Comparison of ENCODE assay signal across 11 cellular contexts in the genomic region with DNA sequence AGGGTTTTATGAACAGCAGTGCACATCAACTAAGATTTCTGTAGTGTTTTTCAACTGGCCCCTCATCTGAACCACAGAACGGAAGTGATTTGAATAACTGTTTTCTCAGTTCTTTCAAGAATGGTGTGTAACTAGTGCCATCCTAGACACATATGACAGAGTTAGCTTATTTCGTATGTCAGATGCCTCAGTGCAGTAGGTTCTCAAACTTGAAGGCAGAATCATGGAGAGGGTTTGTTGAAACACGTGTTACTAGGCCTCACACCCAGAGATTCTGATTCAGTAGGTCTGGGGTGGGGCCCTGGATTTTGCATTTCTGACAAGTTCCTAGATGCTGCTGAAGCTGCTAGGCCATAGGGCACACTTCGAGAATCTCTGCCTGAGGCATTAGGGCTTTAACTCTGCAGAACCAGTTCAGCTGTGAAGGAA.
DNase-seq lines count a peak whose midpoint lies in the region; ATAC-seq and TF ChIP-seq lines count a peak whose summit lies in the region.
"Had no signal": no experiment of that assay in that cellular context is flagged by ENCODE, and none has a peak within 500 bp of the region (broad histone marks: within the 10 kb centered on the region; RNA-seq: fewer than 3 reads in every experiment).

No MANE protein-coding gene starts in this region.

- DNase-seq in GM13977 (ENCODE audit: low spot score) (peak; percentile 74), NCI-H2029 treated with DMSO at 0.1 percent for 48 hours (lab: John Stamatoyannopoulos, UW) (no peak), brain microvascular endothelial cell (no peak), kidney tubule cell (ENCODE audit: low spot score) (no peak), NCI-H2227 (lab: John Stamatoyannopoulos, UW; ENCODE audit: unreplicated experiment) (no peak)
- DNase-seq: hippocampal formation, NCI-H2081 treated with DMSO at 0.1 percent for 48 hours had no signal

- no peaks in the 10 kb centered on the region for H3K79me2 ChIP-seq in OCI-LY3 (ENCODE audit: low read length)

- H3K9ac ChIP-seq in OCI-LY3 (ENCODE audit: low read length), result no peak overlapping the region

- ATAC-seq in GM19467 (IDR thresholded peaks at IDR 0.05; ENCODE audit: unreplicated experiment) (peak; percentile 98), HG03039 (IDR thresholded peaks at IDR 0.05; ENCODE audit: unreplicated experiment) (peak; percentile 99)

- H3K36me3 ChIP-seq in OCI-LY3 (replicated peaks; ENCODE audit: low read depth, low read length), result peaks cover 29% of the 10 kb centered on the region
- H3K36me3 ChIP-seq in brain microvascular endothelial cell (replicated peaks), result peaks cover 22% of the 10 kb centered on the region

- H4K20me1 ChIP-seq in OCI-LY3 (ENCODE audit: insufficient read depth, low read length), result peaks cover 3% of the 10 kb centered on the region; the same call in 1 of the 2 replicates

- H3K27me3 ChIP-seq in OCI-LY3 (ENCODE audit: low read depth, low read length), result no peaks in the 10 kb centered on the region
- no peaks in the 10 kb centered on the region for H3K27me3 ChIP-seq in brain microvascular endothelial cell (replicated peaks)

- no peak overlapping the region for H2AFZ ChIP-seq in OCI-LY3 (ENCODE audit: low read depth, low read length)

- H3K4me3 ChIP-seq in OCI-LY3 (ENCODE audit: low read length), result no peak overlapping the region
- H3K4me3 ChIP-seq in brain microvascular endothelial cell (ENCODE audit: low read depth, low read length), result no peak overlapping the region
- H3K4me3 ChIP-seq: HAP-1 had no signal

- H3K4me2 ChIP-seq in OCI-LY3 (ENCODE audit: low read length), result peak overlapping the region; percentile 19

- in situ Hi-C loops in GM13977 (cut with MboI; ENCODE audit: low pct_unique_long_range_greater_than_20kb, low sequenced_read_pairs, unreplicated experiment), result no loop called here
- in situ Hi-C loops in brain microvascular endothelial cell (cut with HindIII; ENCODE audit: low pct_ligation_motif_present, low sequenced_read_pairs), result no loop called here

- H3K9me3 ChIP-seq in OCI-LY3 (ENCODE audit: insufficient read depth, low read length), result no peaks in the 10 kb centered on the region
- H3K9me3 ChIP-seq: HAP-1 had no signal

- TF ChIP-seq CTCF in GM13977 (IDR thresholded peaks at IDR 0.05; ENCODE audit: extremely low read depth, insufficient read depth, missing control alignments), result no peak
- no peak for TF ChIP-seq CTCF in OCI-LY3 (IDR thresholded peaks at IDR 0.05; ENCODE audit: low read depth, low read length)
- TF ChIP-seq CTCF in brain microvascular endothelial cell (IDR thresholded peaks at IDR 0.05; ENCODE audit: low read depth, low read length, missing control alignments), result no peak

- H3K27ac ChIP-seq in OCI-LY3 (ENCODE audit: low read length) (no peak overlapping the region), brain microvascular endothelial cell (no peak overlapping the region)

- H3K4me1 ChIP-seq in OCI-LY3 (ENCODE audit: low read length), result peaks cover 13% of the 10 kb centered on the region
- H3K4me1 ChIP-seq: HAP-1 had no signal
